1 cellular context compared by ENCODE assay signal in genomic region chr14:22560638-22561365, GRCh38.
TF ChIP-seq lines count a peak whose summit lies in the region.

No MANE protein-coding gene starts in this region.

TF ChIP-seq in HepG2, 621 proteins besides CTCF, POLR2A, EP300 and RAD21 (continued from another document and continues in another):
- peak; percentile 34; the same call in 1 of the 2 replicates for TF ChIP-seq YEATS4 (CRISPR knock-in tag; IDR thresholded peaks at IDR 0.05; ENCODE audit: borderline replicate concordance)
- peak; percentile 42; the same call in 1 of the 2 replicates for TF ChIP-seq MEIS2 (CRISPR knock-in tag; IDR thresholded peaks at IDR 0.05)
- no peak for TF ChIP-seq NFKBIZ (CRISPR knock-in tag; IDR thresholded peaks at IDR 0.05)
- no peak for TF ChIP-seq THYN1 (CRISPR knock-in tag; IDR thresholded peaks at IDR 0.05; ENCODE audit: borderline replicate concordance, low read depth)
- TF ChIP-seq ZNF407 (CRISPR knock-in tag; IDR thresholded peaks at IDR 0.05; ENCODE audit: not compliant biosample characterization), result no peak
- TF ChIP-seq ZNF674 (CRISPR knock-in tag; IDR thresholded peaks at IDR 0.05; ENCODE audit: low read depth), result no peak
- TF ChIP-seq NFKB2 (CRISPR knock-in tag; IDR thresholded peaks at IDR 0.05; ENCODE audit: borderline replicate concordance), result no peak
- TF ChIP-seq GTF2F1 (IDR thresholded peaks at IDR 0.05; ENCODE audit: low read length), result no peak
- peak; percentile 96 for TF ChIP-seq PPARG (CRISPR knock-in tag; conservative IDR thresholded peaks at IDR 0.05)
- TF ChIP-seq DMAP1 (CRISPR knock-in tag; IDR thresholded peaks at IDR 0.05), result no peak
- TF ChIP-seq DMTF1 (CRISPR knock-in tag; IDR thresholded peaks at IDR 0.05), result no peak
- no peak for TF ChIP-seq ZNF513 (CRISPR knock-in tag; conservative IDR thresholded peaks at IDR 0.05)
- TF ChIP-seq SRSF9 (IDR thresholded peaks at IDR 0.05; ENCODE audit: borderline replicate concordance, insufficient read depth, low read depth, low read length, poor library complexity, severe bottlenecking), result no peak
- no peak for TF ChIP-seq HIVEP1 (CRISPR knock-in tag; IDR thresholded peaks at IDR 0.05)
- peak; percentile 82 for TF ChIP-seq GATAD2A (CRISPR knock-in tag; IDR thresholded peaks at IDR 0.05)
- no peak for TF ChIP-seq MLLT10 (CRISPR knock-in tag; IDR thresholded peaks at IDR 0.05)
- TF ChIP-seq ZNF607 (CRISPR knock-in tag; IDR thresholded peaks at IDR 0.05; ENCODE audit: borderline replicate concordance), result peak; percentile 36; the same call in 1 of the 2 replicates
- TF ChIP-seq ATF3 (CRISPR knock-in tag; IDR thresholded peaks at IDR 0.05), result no peak; the same call in 1 of the 2 replicates
- TF ChIP-seq ATM (IDR thresholded peaks at IDR 0.05; ENCODE audit: borderline replicate concordance), result no peak
- no peak for TF ChIP-seq ZNF17 (CRISPR knock-in tag; IDR thresholded peaks at IDR 0.05)
- no peak for TF ChIP-seq ZNF446 (CRISPR knock-in tag; IDR thresholded peaks at IDR 0.05)
- TF ChIP-seq HDAC2 (CRISPR knock-in tag; IDR thresholded peaks at IDR 0.05), result peak; percentile 91
- no peak for TF ChIP-seq THAP7 (CRISPR knock-in tag; IDR thresholded peaks at IDR 0.05)
- no peak; the same call in 1 of the 2 replicates for TF ChIP-seq ZNF878 (CRISPR knock-in tag; IDR thresholded peaks at IDR 0.05)
- TF ChIP-seq ZNF224 (CRISPR knock-in tag; IDR thresholded peaks at IDR 0.05), result no peak
- TF ChIP-seq ATF7 (IDR thresholded peaks at IDR 0.05), result no peak
- no peak for TF ChIP-seq ATF7 (CRISPR knock-in tag; IDR thresholded peaks at IDR 0.05)
- TF ChIP-seq TBP (CRISPR knock-in tag; IDR thresholded peaks at IDR 0.05), result no peak
- TF ChIP-seq SUZ12 (IDR thresholded peaks at IDR 0.05; ENCODE audit: low read depth, low read length), result no peak
- TF ChIP-seq ZNF274 (CRISPR knock-in tag; IDR thresholded peaks at IDR 0.05), result no peak
- TF ChIP-seq ZFP36 (IDR thresholded peaks at IDR 0.05; ENCODE audit: borderline replicate concordance, low read depth, low read length, partially characterized antibody), result no peak
- TF ChIP-seq BCL6 (CRISPR knock-in tag; IDR thresholded peaks at IDR 0.05), result peak; percentile 77
- no peak for TF ChIP-seq NFIB (CRISPR knock-in tag; IDR thresholded peaks at IDR 0.05; ENCODE audit: borderline replicate concordance)
- no peak; the same call in 1 of the 2 replicates for TF ChIP-seq ZNF33B (CRISPR knock-in tag; IDR thresholded peaks at IDR 0.05)
- no peak for TF ChIP-seq ELF4 (CRISPR knock-in tag; IDR thresholded peaks at IDR 0.05; ENCODE audit: borderline replicate concordance)
- 0 out of 2 replicates have a peak, but pooled peaks have one; percentile 26 for TF ChIP-seq ZNF629 (CRISPR knock-in tag; conservative IDR thresholded peaks at IDR 0.05)
- no peak for TF ChIP-seq MTA1 (CRISPR knock-in tag; IDR thresholded peaks at IDR 0.05; ENCODE audit: borderline replicate concordance)
- no peak for TF ChIP-seq CHCHD3 (CRISPR knock-in tag; IDR thresholded peaks at IDR 0.05)
- TF ChIP-seq MAFG (CRISPR knock-in tag; IDR thresholded peaks at IDR 0.05), result no peak
- peak; percentile 98 for TF ChIP-seq TBX3 (IDR thresholded peaks at IDR 0.05; ENCODE audit: borderline replicate concordance)
- no peak for TF ChIP-seq ZBTB3 (CRISPR knock-in tag; IDR thresholded peaks at IDR 0.05; ENCODE audit: borderline replicate concordance, low read depth)
- no peak for TF ChIP-seq MAFK (conservative IDR thresholded peaks at IDR 0.05 in 1 of 2, IDR thresholded peaks at IDR 0.05 in 1 of 2; ENCODE audit: low read length in 2 of 2)
- TF ChIP-seq RERE (CRISPR knock-in tag; IDR thresholded peaks at IDR 0.05; ENCODE audit: low read depth), result peak; percentile 90
